Comparison of ENCODE assay signal across 38 cellular contexts in genomic region chr3:163935411-163935810, GRCh38.
"Had no signal": no experiment of that assay in that cellular context is flagged by ENCODE, and none has a peak within 500 bp of the region (broad histone marks: within the 10 kb centered on the region; RNA-seq: fewer than 3 reads in every experiment).

No MANE protein-coding gene starts in this region.

- H3K27me3 Mint-ChIP-seq: activated naive CD4-positive, alpha-beta T cell treated with anti-CD3 and anti-CD28 coated beads, Interleukin-2, amount 10 ng/mL, durations not matched to agents 7 days and 5 days; activated naive CD4-positive, alpha-beta T cell treated with anti-CD3 and anti-CD28 coated beads, Interleukin-2, amount 50 U/mL, for 24 hours; activated naive CD8-positive, alpha-beta T cell; activated naive CD8-positive, alpha-beta T cell treated with anti-CD3 and anti-CD28 coated beads for 36 hours; activated naive CD8-positive, alpha-beta T cell treated with anti-CD3 and anti-CD28 coated beads, Interleukin-2, amount 10 ng/mL, durations not matched to agents 7 days and 5 days; activated naive CD8-positive, alpha-beta T cell treated with anti-CD3 and anti-CD28 coated beads, Interleukin-2, amount 50 U/mL, for 24 hours; activated T-cell treated with anti-CD3 and anti-CD28 coated beads, Interleukin-2, amount 50 U/mL, for 24 hours; activated T-helper 17 cell treated with anti-CD3 and anti-CD28 coated beads, Interleukin-2, amount 50 U/mL, for 72 hours; brain; central memory CD8-positive, alpha-beta T cell had no signal

- H3K4me1 ChIP-seq: adrenal gland, ascending aorta, body of pancreas, breast epithelium had no signal

- H3K27me3 ChIP-seq: adrenal gland, ascending aorta, body of pancreas, brain microvascular endothelial cell, breast epithelium, cardiac muscle cell had no signal

- H3K36me3 Mint-ChIP-seq: activated naive CD4-positive, alpha-beta T cell treated with anti-CD3 and anti-CD28 coated beads, Interleukin-2, amount 10 ng/mL, durations not matched to agents 7 days and 5 days; activated naive CD4-positive, alpha-beta T cell treated with anti-CD3 and anti-CD28 coated beads, Interleukin-2, amount 50 U/mL, for 24 hours; activated naive CD4-positive, alpha-beta T cell treated with anti-CD3 and anti-CD28 coated beads, Interleukin-2, amount 50 U/mL, for 72 hours; activated naive CD8-positive, alpha-beta T cell; activated naive CD8-positive, alpha-beta T cell treated with anti-CD3 and anti-CD28 coated beads for 36 hours; activated naive CD8-positive, alpha-beta T cell treated with anti-CD3 and anti-CD28 coated beads, Interleukin-2, amount 10 ng/mL, durations not matched to agents 7 days and 5 days; brain had no signal

- H3K9me3 Mint-ChIP-seq: activated naive CD4-positive, alpha-beta T cell treated with anti-CD3 and anti-CD28 coated beads for 36 hours; activated naive CD4-positive, alpha-beta T cell treated with anti-CD3 and anti-CD28 coated beads, Interleukin-2, amount 10 ng/mL, durations not matched to agents 7 days and 5 days; activated naive CD8-positive, alpha-beta T cell treated with anti-CD3 and anti-CD28 coated beads for 36 hours; activated naive CD8-positive, alpha-beta T cell treated with anti-CD3 and anti-CD28 coated beads, Interleukin-2, amount 50 U/mL, for 24 hours; brain had no signal

- H3K4me3 Mint-ChIP-seq: activated naive CD4-positive, alpha-beta T cell treated with anti-CD3 and anti-CD28 coated beads for 36 hours; activated naive CD4-positive, alpha-beta T cell treated with anti-CD3 and anti-CD28 coated beads, Interleukin-2, amount 10 ng/mL, durations not matched to agents 7 days and 5 days; activated naive CD4-positive, alpha-beta T cell treated with anti-CD3 and anti-CD28 coated beads, Interleukin-2, amount 50 U/mL, for 24 hours; activated naive CD8-positive, alpha-beta T cell; activated naive CD8-positive, alpha-beta T cell treated with anti-CD3 and anti-CD28 coated beads for 36 hours; activated naive CD8-positive, alpha-beta T cell treated with anti-CD3 and anti-CD28 coated beads, Interleukin-2, amount 10 ng/mL, durations not matched to agents 7 days and 5 days; activated naive CD8-positive, alpha-beta T cell treated with anti-CD3 and anti-CD28 coated beads, Interleukin-2, amount 50 U/mL, for 24 hours; activated T-cell treated with anti-CD3 and anti-CD28 coated beads, Interleukin-2, amount 50 U/mL, for 24 hours; activated T-cell treated with anti-CD3 and anti-CD28 coated beads, Interleukin-2, amount 50 U/mL, for 4 hours; activated T-cell treated with anti-CD3 and anti-CD28 coated beads, Interleukin-2, amount 50 U/mL, for 72 hours; activated T-helper 1 cell treated with anti-CD3 and anti-CD28 coated beads, Interleukin-12 subunit alpha, Interleukin-12 subunit beta, Interleukin-2, Interleukin-4 antibody, amounts not matched to agents 30 ng/mL and 10 ng/mL and 1 ng/mL, durations not matched to agents 14 hours and 24 hours and 36 hours; activated T-helper 17 cell treated with anti-CD3 and anti-CD28 coated beads, Interleukin-2, amount 50 U/mL, for 72 hours; brain; central memory CD8-positive, alpha-beta T cell had no signal

- H3K36me3 ChIP-seq: adrenal gland, ascending aorta, brain microvascular endothelial cell, breast epithelium, cardiac muscle cell had no signal

- H3K4me1 Mint-ChIP-seq: activated naive CD4-positive, alpha-beta T cell treated with anti-CD3 and anti-CD28 coated beads, Interleukin-2, amount 10 ng/mL, durations not matched to agents 7 days and 5 days; activated naive CD4-positive, alpha-beta T cell treated with anti-CD3 and anti-CD28 coated beads, Interleukin-2, amount 50 U/mL, for 24 hours; activated naive CD8-positive, alpha-beta T cell treated with anti-CD3 and anti-CD28 coated beads for 36 hours; activated naive CD8-positive, alpha-beta T cell treated with anti-CD3 and anti-CD28 coated beads, Interleukin-2, amount 10 ng/mL, durations not matched to agents 7 days and 5 days; activated naive CD8-positive, alpha-beta T cell treated with anti-CD3 and anti-CD28 coated beads, Interleukin-2, amount 50 U/mL, for 24 hours; activated T-helper 17 cell treated with anti-CD3 and anti-CD28 coated beads, Interleukin-2, amount 50 U/mL, for 72 hours; brain; central memory CD8-positive, alpha-beta T cell had no signal

- DNase-seq: activated effector memory CD4-positive, alpha-beta T cell treated with anti-CD3 and anti-CD28 coated beads, Interleukin-2, amount 50 U/mL, for 16 hours; activated effector memory CD4-positive, alpha-beta T cell treated with Interleukin-2 at 50 U/mL for 16 hours; activated gamma-delta T cell; activated gamma-delta T cell treated with Interleukin-2 at 50 U/mL for 16 hours; activated naive CD4-positive, alpha-beta T cell; activated naive CD4-positive, alpha-beta T cell treated with anti-CD3 and anti-CD28 coated beads for 36 hours; activated naive CD4-positive, alpha-beta T cell treated with anti-CD3 and anti-CD28 coated beads, Interleukin-2, amount 10 ng/mL, durations not matched to agents 7 days and 5 days; activated naive CD4-positive, alpha-beta T cell treated with anti-CD3 and anti-CD28 coated beads, Interleukin-2, amount 50 U/mL, for 16 hours; activated naive CD4-positive, alpha-beta T cell treated with Interleukin-2 at 50 U/mL for 16 hours; activated naive CD8-positive, alpha-beta T cell treated with anti-CD3 and anti-CD28 coated beads for 36 hours; activated naive CD8-positive, alpha-beta T cell treated with anti-CD3 and anti-CD28 coated beads, Interleukin-2, amount 10 ng/mL, durations not matched to agents 7 days and 5 days; activated naive CD8-positive, alpha-beta T cell treated with anti-CD3 and anti-CD28 coated beads, Interleukin-2, amount 50 U/mL, for 24 hours; activated T-cell treated with anti-CD3 and anti-CD28 coated beads, Interleukin-2, amount 50 U/mL, for 1 hour; activated T-cell treated with anti-CD3 and anti-CD28 coated beads, Interleukin-2, amount 50 U/mL, for 24 hours; activated T-cell treated with anti-CD3 and anti-CD28 coated beads, Interleukin-2, amount 50 U/mL, for 4 hours; activated T-cell treated with anti-CD3 and anti-CD28 coated beads, Interleukin-2, amount 50 U/mL, for 48 hours; activated T-cell treated with anti-CD3 and anti-CD28 coated beads, Interleukin-2, amount 50 U/mL, for 72 hours; adrenal gland; amniotic stem cell; amygdala; anterior cingulate cortex; aorta; body of pancreas; brain microvascular endothelial cell; caudate nucleus; central memory CD4-positive, alpha-beta T cell; cerebellar nuclear complex had no signal

- H3K27ac ChIP-seq: adrenal gland, ascending aorta, body of pancreas, brain microvascular endothelial cell, breast epithelium, cardiac muscle cell had no signal

- H3K4me3 ChIP-seq: adrenal gland, ascending aorta, body of pancreas, breast epithelium, cardiac muscle cell had no signal

- H3K27ac Mint-ChIP-seq: activated naive CD4-positive, alpha-beta T cell treated with anti-CD3 and anti-CD28 coated beads for 36 hours; activated naive CD4-positive, alpha-beta T cell treated with anti-CD3 and anti-CD28 coated beads, Interleukin-2, amount 10 ng/mL, durations not matched to agents 7 days and 5 days; activated naive CD4-positive, alpha-beta T cell treated with anti-CD3 and anti-CD28 coated beads, Interleukin-2, amount 50 U/mL, for 24 hours; activated naive CD4-positive, alpha-beta T cell treated with anti-CD3 and anti-CD28 coated beads, Interleukin-2, amount 50 U/mL, for 72 hours; activated naive CD8-positive, alpha-beta T cell; activated naive CD8-positive, alpha-beta T cell treated with anti-CD3 and anti-CD28 coated beads for 36 hours; activated naive CD8-positive, alpha-beta T cell treated with anti-CD3 and anti-CD28 coated beads, Interleukin-2, amount 10 ng/mL, durations not matched to agents 7 days and 5 days; activated naive CD8-positive, alpha-beta T cell treated with anti-CD3 and anti-CD28 coated beads, Interleukin-2, amount 50 U/mL, for 24 hours; activated T-cell treated with anti-CD3 and anti-CD28 coated beads, Interleukin-2, amount 50 U/mL, for 24 hours; activated T-cell treated with anti-CD3 and anti-CD28 coated beads, Interleukin-2, amount 50 U/mL, for 72 hours; activated T-helper 1 cell treated with anti-CD3 and anti-CD28 coated beads, Interleukin-12 subunit alpha, Interleukin-12 subunit beta, Interleukin-2, Interleukin-4 antibody, amounts not matched to agents 30 ng/mL and 10 ng/mL and 1 ng/mL, durations not matched to agents 14 hours and 24 hours and 36 hours; activated T-helper 17 cell treated with anti-CD3 and anti-CD28 coated beads, Interleukin-2, amount 50 U/mL, for 72 hours; activated T-helper 2 cell treated with anti-CD3 and anti-CD28 coated beads, Interferon-gamma antibody, Interleukin-2, Interleukin-4, amounts not matched to agents 10 μg/mL and 5 μg/mL and 100 μg/mL, durations not matched to agents 14 hours and 24 hours and 36 hours; brain had no signal

- H3K9me3 ChIP-seq: adrenal gland, ascending aorta, body of pancreas, breast epithelium had no signal
